16 cellular contexts compared by ENCODE assay signal in genomic region chrX:111181883-111182400, GRCh38.
A peak's percentile ranks its signal among the peaks of the same experiment; 100 is the strongest.
DNase-seq lines count a peak whose midpoint lies in the region; ATAC-seq and TF ChIP-seq lines count a peak whose summit lies in the region.
"Had no signal": no experiment of that assay in that cellular context is flagged by ENCODE, and none has a peak within 500 bp of the region (broad histone marks: within the 10 kb centered on the region; RNA-seq: fewer than 3 reads in every experiment).

No MANE protein-coding gene starts in this region.

- H3K27ac Mint-ChIP-seq in activated naive CD8-positive, alpha-beta T cell treated with anti-CD3 and anti-CD28 coated beads, Interleukin-2, amount 50 U/mL, for 24 hours, result no peak overlapping the region
- H3K27ac Mint-ChIP-seq: IgD-negative memory B cell had no signal

- no peak overlapping the region for H3K4me3 Mint-ChIP-seq in activated naive CD8-positive, alpha-beta T cell treated with anti-CD3 and anti-CD28 coated beads, Interleukin-2, amount 50 U/mL, for 24 hours
- H3K4me3 Mint-ChIP-seq: IgD-negative memory B cell had no signal

- no peaks in the 10 kb centered on the region for H3K9me3 Mint-ChIP-seq in activated naive CD8-positive, alpha-beta T cell treated with anti-CD3 and anti-CD28 coated beads, Interleukin-2, amount 50 U/mL, for 24 hours
- H3K9me3 Mint-ChIP-seq: IgD-negative memory B cell had no signal

- peak; percentile 73 for DNase-seq in DMS153 (lab: John Stamatoyannopoulos, UW)
- peak; percentile 58 to 93 (median 85) for DNase-seq in NCI-H1417 (lab: John Stamatoyannopoulos, UW)
- peak; percentile 31 for DNase-seq in NCI-H510A treated with DMSO at 0.1 percent for 48 hours (lab: John Stamatoyannopoulos, UW)
- DNase-seq in hepatocyte (ENCODE audit: low spot score), result no peak
- no peak for DNase-seq in adrenal gland
- no peak for DNase-seq in activated naive CD8-positive, alpha-beta T cell treated with anti-CD3 and anti-CD28 coated beads, Interleukin-2, amount 50 U/mL, for 24 hours
- DNase-seq in hepatic stellate cell (ENCODE audit: low spot score), result no peak
- DNase-seq: activated CD4-positive, alpha-beta T cell treated with anti-CD3 and anti-CD28 coated beads for 1 hour; Calu3; foreskin keratinocyte; left ventricle myocardium superior; pancreas; T-helper 9 cell had no signal

- H2AFZ ChIP-seq in hepatocyte, result no peak overlapping the region

- H3K27ac ChIP-seq in hepatocyte, result peak overlapping the region; percentile 18
- no peak overlapping the region for H3K27ac ChIP-seq in adrenal gland
- H3K27ac ChIP-seq: foreskin keratinocyte, pancreas, SJSA1 had no signal

- TF ChIP-seq POLR2A in adrenal gland (IDR thresholded peaks at IDR 0.05), result no peak

- H3K4me1 Mint-ChIP-seq in activated naive CD8-positive, alpha-beta T cell treated with anti-CD3 and anti-CD28 coated beads, Interleukin-2, amount 50 U/mL, for 24 hours, result no peaks in the 10 kb centered on the region
- H3K4me1 Mint-ChIP-seq: IgD-negative memory B cell had no signal

- no peaks in the 10 kb centered on the region for H3K79me2 ChIP-seq in hepatocyte

- TF ChIP-seq CTCF in hepatocyte (IDR thresholded peaks at IDR 0.05; ENCODE audit: poor library complexity) (no peak), adrenal gland (IDR thresholded peaks at IDR 0.05) (no peak)

- H3K36me3 Mint-ChIP-seq in activated naive CD8-positive, alpha-beta T cell treated with anti-CD3 and anti-CD28 coated beads, Interleukin-2, amount 50 U/mL, for 24 hours (ENCODE audit: low read depth), result no peaks in the 10 kb centered on the region
- H3K36me3 Mint-ChIP-seq: IgD-negative memory B cell had no signal

- intact Hi-C loops in adrenal gland (cut with DNase I), result no loop called here

- peaks cover 3% of the 10 kb centered on the region for H3K4me1 ChIP-seq in hepatocyte (ENCODE audit: insufficient read depth)
- no peaks in the 10 kb centered on the region for H3K4me1 ChIP-seq in adrenal gland (replicated peaks in 1 of 2)
- H3K4me1 ChIP-seq: foreskin keratinocyte, SJSA1 had no signal

- H3K4me3 ChIP-seq in hepatocyte (no peak overlapping the region), adrenal gland (no peak overlapping the region)
- H3K4me3 ChIP-seq: pancreas, SJSA1 had no signal

- no peaks in the 10 kb centered on the region for H4K20me1 ChIP-seq in hepatocyte (ENCODE audit: insufficient read depth, poor library complexity, severe bottlenecking)

- H3K9me2 ChIP-seq in hepatocyte (replicated peaks; ENCODE audit: insufficient read depth), result no peaks in the 10 kb centered on the region

- WGBS in hepatocyte (ENCODE audit: low lambda C conversion rate, missing lambda C conversion rate), result 35% methylated on average over 4 of the region's 4 CpGs
- WGBS in adrenal gland, 4 donors, result 48 to 54% (median 53%) methylated on average over 3 to 4 of the region's 4 CpGs

- no peaks in the 10 kb centered on the region for H3K36me3 ChIP-seq in hepatocyte (replicated peaks; ENCODE audit: insufficient read depth, low read depth)
- no peaks in the 10 kb centered on the region for H3K36me3 ChIP-seq in adrenal gland (replicated peaks in 1 of 2)
- H3K36me3 ChIP-seq: pancreas, SJSA1 had no signal

- no peaks in the 10 kb centered on the region for H3K27me3 ChIP-seq in hepatocyte
- H3K27me3 ChIP-seq in adrenal gland, result peaks cover 10% of the 10 kb centered on the region
- H3K27me3 ChIP-seq: foreskin keratinocyte, pancreas, SJSA1 had no signal

- no peak for ATAC-seq in activated naive CD8-positive, alpha-beta T cell treated with anti-CD3 and anti-CD28 coated beads, Interleukin-2, amount 50 U/mL, for 24 hours
- no peak for ATAC-seq in GM21786 (IDR thresholded peaks at IDR 0.05; ENCODE audit: unreplicated experiment)
- ATAC-seq: foreskin keratinocyte, left ventricle myocardium superior had no signal

- no peak overlapping the region for H3K4me2 ChIP-seq in hepatocyte

- peaks cover 3% of the 10 kb centered on the region for H3K27me3 Mint-ChIP-seq in activated naive CD8-positive, alpha-beta T cell treated with anti-CD3 and anti-CD28 coated beads, Interleukin-2, amount 50 U/mL, for 24 hours

- no peaks in the 10 kb centered on the region for H3K9me3 ChIP-seq in hepatocyte (ENCODE audit: low read depth)
- H3K9me3 ChIP-seq in adrenal gland (replicated peaks in 1 of 3), result no peaks in the 10 kb centered on the region
- H3K9me3 ChIP-seq: pancreas, SJSA1 had no signal

Comparison
In these comparisons a context has a peak if more than half of its experiments do, and no peak if none do; other contexts are left out.
1. DNase-seq: peak in DMS153 (single experiment), NCI-H1417 (3 of 3) and NCI-H510A treated with DMSO at 0.1 percent for 48 hours (single experiment); none in hepatocyte (single experiment), adrenal gland (0 of 7), activated naive CD8-positive, alpha-beta T cell treated with anti-CD3 and anti-CD28 coated beads, Interleukin-2, amount 50 U/mL, for 24 hours (single experiment) and hepatic stellate cell (single experiment).